In genomic region chr2:222701233-222701632, GRCh38 we compare ENCODE assay signal across 26 cellular contexts. TPM values are rescaled to one million over a fixed set of nuclear protein-coding genes. Genes with fewer than 3 reads are reported as not detected.
"Had no signal": no experiment of that assay in that cellular context is flagged by ENCODE, and none has a peak within 500 bp of the region (broad histone marks: within the 10 kb centered on the region; RNA-seq: fewer than 3 reads in every experiment).

No MANE protein-coding gene starts in this region.

- ATAC-seq: activated CD4-positive, alpha-beta T cell treated with anti-CD3 and anti-CD28 coated beads for 36 hours; foreskin keratinocyte; mucosa of descending colon had no signal

- H3K9me3 ChIP-seq: ascending aorta, breast epithelium, left ventricle myocardium inferior, mucosa of descending colon, suprapubic skin, upper lobe of left lung had no signal

- H3K36me3 ChIP-seq: ascending aorta, breast epithelium, left ventricle myocardium inferior, suprapubic skin, upper lobe of left lung, WERI-Rb-1 had no signal

- H3K9me3 Mint-ChIP-seq: dendritic cell treated with granulocyte-macrophage colony-stimulating factor and Interleukin-4, amounts not matched to agents 40 ng/mL and 50 ng/mL, for 4 days; memory B cell; nephron had no signal

- H3K27ac Mint-ChIP-seq: activated CD4-positive, alpha-beta T cell treated with anti-CD3 and anti-CD28 coated beads for 36 hours; dendritic cell treated with granulocyte-macrophage colony-stimulating factor and Interleukin-4, amounts not matched to agents 40 ng/mL and 50 ng/mL, for 4 days; memory B cell had no signal

- H3K4me3 ChIP-seq: ascending aorta, breast epithelium, left ventricle myocardium inferior, mucosa of descending colon, suprapubic skin, upper lobe of left lung had no signal

- DNase-seq: activated CD4-positive, alpha-beta T cell treated with anti-CD3 and anti-CD28 coated beads for 36 hours; activated gamma-delta T cell; effector memory CD4-positive, alpha-beta T cell; foreskin keratinocyte; glutamatergic neuron; left ventricle myocardium inferior; mucosa of descending colon; nucleus accumbens; posterior cingulate gyrus; retina; stimulated activated CD4-positive, alpha-beta T cell treated with anti-CD3 and anti-CD28 coated beads, Interleukin-15, amount 100 ng/mL, for 24 hours; stimulated activated CD4-positive, alpha-beta T cell treated with anti-CD3 and anti-CD28 coated beads, Interleukin-4, amount 100 ng/mL, for 1 hour; stimulated activated naive CD4-positive, alpha-beta T cell treated with Interleukin-2 at 50 U/mL for 16 hours; upper lobe of left lung; WERI-Rb-1 had no signal

- H3K4me1 ChIP-seq: breast epithelium, foreskin keratinocyte, left ventricle myocardium inferior, suprapubic skin had no signal

- H3K4me3 Mint-ChIP-seq: activated CD4-positive, alpha-beta T cell treated with anti-CD3 and anti-CD28 coated beads for 36 hours; dendritic cell treated with granulocyte-macrophage colony-stimulating factor and Interleukin-4, amounts not matched to agents 40 ng/mL and 50 ng/mL, for 4 days; memory B cell; nephron had no signal

- H3K27me3 Mint-ChIP-seq: dendritic cell treated with granulocyte-macrophage colony-stimulating factor and Interleukin-4, amounts not matched to agents 40 ng/mL and 50 ng/mL, for 4 days had no signal

- H3K27me3 ChIP-seq: ascending aorta, breast epithelium, foreskin keratinocyte, upper lobe of left lung had no signal

- H3K27ac ChIP-seq: ascending aorta, breast epithelium, foreskin keratinocyte, left ventricle myocardium inferior, suprapubic skin, upper lobe of left lung, WERI-Rb-1 had no signal

RNA-seq across cellular contexts. Expression of gene MOGAT1, which starts 29.8 kb away (rescaled TPM):
- total RNA-seq: activated CD4-positive, alpha-beta T cell treated with anti-CD3 and anti-CD28 coated beads for 36 hours; activated CD8-positive, alpha-beta memory T cell treated with anti-CD3 and anti-CD28 coated beads for 36 hours; ascending aorta; cerebellum; foreskin keratinocyte; kidney epithelial cell; SK-MEL-5; skeletal muscle tissue; suprapubic skin had no signal
- polyA plus RNA-seq: foreskin keratinocyte had no signal
